28 cellular contexts compared by ENCODE assay signal in the genomic region with DNA sequence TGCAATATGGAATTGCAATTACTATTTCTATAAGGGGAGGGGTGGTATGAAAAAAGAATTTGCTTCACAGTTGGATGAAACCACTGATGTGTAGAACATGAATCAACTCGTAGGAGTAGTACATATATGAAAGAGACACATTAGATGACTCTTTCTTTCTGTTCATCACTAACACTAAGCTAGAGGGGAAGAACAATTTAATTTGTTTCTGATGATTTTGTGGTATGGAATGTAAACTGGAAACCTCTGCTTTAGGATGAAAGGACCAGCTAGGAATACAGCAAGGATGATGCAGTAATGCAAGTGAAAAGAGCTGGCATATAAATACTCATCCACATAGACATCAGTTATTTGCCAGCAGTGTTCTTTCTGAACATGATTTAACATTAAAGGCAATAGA.
DNase-seq lines count a peak whose midpoint lies in the region; ATAC-seq, FAIRE-seq and TF ChIP-seq lines count a peak whose summit lies in the region.
"Had no signal": no experiment of that assay in that cellular context is flagged by ENCODE, and none has a peak within 500 bp of the region (broad histone marks: within the 10 kb centered on the region; RNA-seq: fewer than 3 reads in every experiment).

No MANE protein-coding gene starts in this region.

- H3K4me1 ChIP-seq in breast epithelium: no peaks in the 10 kb centered on the region
- H3K4me1 ChIP-seq: ascending aorta; BLaER1 treated with 17β-estradiol and CSF1 and Interleukin-3, amounts not matched to agents 10 nM and 100 nM; right atrium auricular region; upper lobe of left lung had no signal

- no peak for FAIRE-seq in HTR-8/SVneo (lab: Jason Lieb, UNC)
- FAIRE-seq: colon, endometrium, G401.6 had no signal

- no TSS peak for BruUV-seq in MCF 10A (replicated peaks; lab: Mats Ljungman, UMichigan)

- H3K27me3 ChIP-seq in breast epithelium (no peaks in the 10 kb centered on the region), H7 (ENCODE audit: control insufficient read depth, insufficient read depth, low read length) (peaks cover 23% of the 10 kb centered on the region)
- H3K27me3 ChIP-seq: ascending aorta; BLaER1 treated with 17β-estradiol and CSF1 and Interleukin-3, amounts not matched to agents 10 nM and 100 nM; right atrium auricular region; upper lobe of left lung had no signal

- H3K9me3 ChIP-seq in breast epithelium: no peaks in the 10 kb centered on the region
- H3K9me3 ChIP-seq: ascending aorta; BLaER1 treated with 17β-estradiol and CSF1 and Interleukin-3, amounts not matched to agents 10 nM and 100 nM; right atrium auricular region; upper lobe of left lung had no signal

- peak; percentile 28 for DNase-seq in MCF 10A (ENCODE audit: unreplicated experiment)
- no peak for DNase-seq in breast epithelium (ENCODE audit: low spot score in 2 of 2)
- DNase-seq in SW480 (ENCODE audit: low spot score): peak; percentile 26
- peak; percentile 63 for DNase-seq in fibroblast of mammary gland (ENCODE audit: low read depth)
- DNase-seq in anterior cingulate cortex (lab: John Stamatoyannopoulos, UW): no peak
- no peak for DNase-seq in H7
- DNase-seq in HTR-8/SVneo (ENCODE audit: insufficient read length, low spot score): no peak
- DNase-seq: 8988T; activated CD8-positive, alpha-beta T cell treated with anti-CD3 and anti-CD28 coated beads, Interleukin-2, amount 10 ng/mL, durations not matched to agents 7 days and 5 days; activated naive CD4-positive, alpha-beta T cell treated with Interleukin-2 at 50 U/mL for 16 hours; activated T-cell treated with anti-CD3 and anti-CD28 coated beads, Interleukin-2, amount 50 U/mL, for 24 hours; Calu3; MM.1S; naive B cell; NCI-H146; NCI-H345; NCI-H82; T-helper 9 cell had no signal

- no peak overlapping the region for H3K4me3 Mint-ChIP-seq in MCF 10A (ENCODE audit: unreplicated experiment)
- H3K4me3 Mint-ChIP-seq: activated CD8-positive, alpha-beta T cell treated with anti-CD3 and anti-CD28 coated beads, Interleukin-2, amount 10 ng/mL, durations not matched to agents 7 days and 5 days; activated T-cell treated with anti-CD3 and anti-CD28 coated beads, Interleukin-2, amount 50 U/mL, for 24 hours; memory B cell; naive B cell had no signal

- TF ChIP-seq CTCF in MCF 10A (IDR thresholded peaks at IDR 0.05; ENCODE audit: unreplicated experiment): no peak
- TF ChIP-seq CTCF in breast epithelium (IDR thresholded peaks at IDR 0.05): no peak
- TF ChIP-seq CTCF in fibroblast of mammary gland (conservative IDR thresholded peaks at IDR 0.05; ENCODE audit: control insufficient read depth, insufficient read depth, low read depth, low read length): no peak

- H3K27ac Mint-ChIP-seq in MCF 10A (ENCODE audit: low read depth, unreplicated experiment): no peak overlapping the region
- H3K27ac Mint-ChIP-seq: activated CD8-positive, alpha-beta T cell treated with anti-CD3 and anti-CD28 coated beads, Interleukin-2, amount 10 ng/mL, durations not matched to agents 7 days and 5 days; activated T-cell treated with anti-CD3 and anti-CD28 coated beads, Interleukin-2, amount 50 U/mL, for 24 hours; memory B cell; naive B cell had no signal

- ATAC-seq in GM21717 (IDR thresholded peaks at IDR 0.05; ENCODE audit: unreplicated experiment): no peak
- ATAC-seq: activated CD8-positive, alpha-beta T cell treated with anti-CD3 and anti-CD28 coated beads, Interleukin-2, amount 10 ng/mL, durations not matched to agents 7 days and 5 days; Panc1 had no signal

- H3K36me3 ChIP-seq in breast epithelium: no peaks in the 10 kb centered on the region
- no peaks in the 10 kb centered on the region for H3K36me3 ChIP-seq in H7 (replicated peaks; ENCODE audit: control insufficient read depth, insufficient read depth, low read length)
- H3K36me3 ChIP-seq: BLaER1 treated with 17β-estradiol and CSF1 and Interleukin-3, amounts not matched to agents 10 nM and 100 nM; right atrium auricular region; upper lobe of left lung had no signal

- no peaks in the 10 kb centered on the region for H3K9me3 Mint-ChIP-seq in MCF 10A (ENCODE audit: unreplicated experiment)
- H3K9me3 Mint-ChIP-seq: activated T-cell treated with anti-CD3 and anti-CD28 coated beads, Interleukin-2, amount 50 U/mL, for 24 hours had no signal

- H3K27me3 Mint-ChIP-seq in MCF 10A (ENCODE audit: insufficient read depth, unreplicated experiment): no peaks in the 10 kb centered on the region
- H3K27me3 Mint-ChIP-seq: memory B cell had no signal

- intact Hi-C loops in MCF 10A (cut with micrococcal nuclease): no loop called here
- intact Hi-C loops in breast epithelium (cut with DNase I; ENCODE audit: low total_unique reads): no loop called here

- no peak overlapping the region for H3K4me3 ChIP-seq in breast epithelium
- H3K4me3 ChIP-seq in fibroblast of mammary gland (ENCODE audit: control insufficient read depth, low read depth, low read length): no peak overlapping the region
- H3K4me3 ChIP-seq in H7 (ENCODE audit: insufficient read depth, low read depth, low read length): no peak overlapping the region
- H3K4me3 ChIP-seq: ascending aorta; BLaER1 treated with 17β-estradiol and CSF1 and Interleukin-3, amounts not matched to agents 10 nM and 100 nM; right atrium auricular region; upper lobe of left lung had no signal

- POLR2A ChIA-PET in MCF 10A (lab: Yijun Ruan, JAX): no interaction called here

- CTCF ChIA-PET in MCF 10A (lab: Yijun Ruan, JAX): no interaction called here

- H3K4me1 Mint-ChIP-seq in MCF 10A (ENCODE audit: insufficient read depth, unreplicated experiment): peaks cover 27% of the 10 kb centered on the region
- H3K4me1 Mint-ChIP-seq: memory B cell, naive B cell had no signal

- TF ChIP-seq POLR2A in breast epithelium (IDR thresholded peaks at IDR 0.05): no peak

- H3K36me3 Mint-ChIP-seq in MCF 10A (ENCODE audit: insufficient read depth, unreplicated experiment): peaks cover 18% of the 10 kb centered on the region
- H3K36me3 Mint-ChIP-seq: memory B cell, naive B cell had no signal

- H3K27ac ChIP-seq in breast epithelium: no peak overlapping the region
- H3K27ac ChIP-seq: ascending aorta; BLaER1 treated with 17β-estradiol and CSF1 and Interleukin-3, amounts not matched to agents 10 nM and 100 nM; right atrium auricular region; upper lobe of left lung had no signal

Comparison
In these comparisons a context has a peak if more than half of its experiments do, and no peak if none do; other contexts are left out.
1. DNase-seq: peak in MCF 10A (single experiment), SW480 (single experiment) and fibroblast of mammary gland (single experiment); none in breast epithelium (0 of 2), anterior cingulate cortex (0 of 58), H7 (single experiment) and HTR-8/SVneo (single experiment).